2 cellular contexts compared by ENCODE assay signal in the genomic region with DNA sequence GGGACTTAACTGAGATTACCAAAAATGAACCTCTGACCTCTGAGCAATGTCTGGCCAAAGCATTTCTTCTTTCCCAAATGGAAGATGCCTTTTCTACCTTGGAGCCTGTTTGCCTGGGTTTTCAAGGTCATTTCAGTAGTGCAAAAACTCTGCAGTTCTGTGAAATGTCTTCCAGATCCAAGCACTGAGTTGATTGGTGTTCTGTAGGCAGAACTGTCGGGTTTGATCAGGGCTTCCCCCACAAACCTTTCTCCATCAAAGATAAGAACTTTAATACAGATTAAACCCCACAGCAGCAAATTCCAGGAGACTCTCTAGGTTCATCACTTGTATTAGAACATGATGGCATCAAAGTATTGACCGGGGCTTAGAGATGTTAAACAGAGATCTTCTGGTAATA.
TF ChIP-seq lines count a peak whose summit lies in the region.

No MANE protein-coding gene starts in this region.

TF ChIP-seq in GM12878, 131 proteins besides CTCF, POLR2A, EP300 and RAD21:
- TF ChIP-seq NR2C1 (IDR thresholded peaks at IDR 0.05) (0 out of 2 replicates have a peak, but pooled peaks have one; percentile 3), SMAD5 (IDR thresholded peaks at IDR 0.05; ENCODE audit: low read depth) (no peak)

TF ChIP-seq in HepG2, 621 proteins besides CTCF, POLR2A, EP300 and RAD21:
- no peak for TF ChIP-seq MED13 (CRISPR knock-in tag; IDR thresholded peaks at IDR 0.05)
- no peak for TF ChIP-seq ZNF207 (IDR thresholded peaks at IDR 0.05; ENCODE audit: borderline replicate concordance)
- no peak for TF ChIP-seq EHMT2 (IDR thresholded peaks at IDR 0.05; ENCODE audit: borderline replicate concordance, low read depth, low read length)
- no peak for TF ChIP-seq ZNF496 (CRISPR knock-in tag; IDR thresholded peaks at IDR 0.05; ENCODE audit: insufficient replicate concordance)
- TF ChIP-seq ZNF782 (CRISPR knock-in tag; IDR thresholded peaks at IDR 0.05; ENCODE audit: borderline replicate concordance) = no peak
- TF ChIP-seq PHF20 (CRISPR knock-in tag; IDR thresholded peaks at IDR 0.05) = no peak
- TF ChIP-seq TSC22D2 (CRISPR knock-in tag; IDR thresholded peaks at IDR 0.05; ENCODE audit: borderline replicate concordance) = no peak
- TF ChIP-seq ZNF326 (CRISPR knock-in tag; IDR thresholded peaks at IDR 0.05; ENCODE audit: borderline replicate concordance) = no peak
- TF ChIP-seq ZSCAN22 (CRISPR knock-in tag; IDR thresholded peaks at IDR 0.05) = no peak
